Comparison of ENCODE assay signal across 8 cellular contexts in genomic region chr3:142578309-142579223, GRCh38. TPM values are rescaled to one million over a fixed set of nuclear protein-coding genes. Genes with fewer than 3 reads are reported as not detected.
DNase-seq lines count a peak whose midpoint lies in the region; ATAC-seq and TF ChIP-seq lines count a peak whose summit lies in the region.

Gene ATR (minus strand): TSS chr3:142578733. CDS start chr3:142578704, 29 bp downstream.

- H3K4me3 Mint-ChIP-seq in type B pancreatic cell: peak within 1 kb of the TSS; percentile 99

- H3K27me3 ChIP-seq in adipocyte (replicated peaks; ENCODE audit: control insufficient read depth, insufficient read depth, low read length): no peaks in the 10 kb centered on the region
- no peaks in the 10 kb centered on the region for H3K27me3 ChIP-seq in cardiac muscle cell

- H3K4me3 ChIP-seq in GM12875 (ENCODE audit: low read depth, low read length) (peak within 1 kb of the TSS; percentile 98), adipocyte (ENCODE audit: low read length) (peak within 1 kb of the TSS; percentile 97), cardiac muscle cell (peak within 1 kb of the TSS; percentile 61)

- H3K4me1 ChIP-seq in adipocyte (ENCODE audit: control insufficient read depth, insufficient read depth, low read length) (peaks cover 30% of the 10 kb centered on the region), cardiac muscle cell (ENCODE audit: low read depth) (peaks cover 17% of the 10 kb centered on the region)

- H3K9ac ChIP-seq in adipocyte (ENCODE audit: low read length): peak within 1 kb of the TSS; percentile 94

- peak within 1 kb of the TSS; percentile 95 for H3K27ac Mint-ChIP-seq in type B pancreatic cell

- TF ChIP-seq CTCF in GM12875 (IDR thresholded peaks at IDR 0.05; ENCODE audit: borderline replicate concordance, insufficient read depth, low read depth, low read length) (no peak), cardiac muscle cell (IDR thresholded peaks at IDR 0.05; ENCODE audit: low read depth, low read length) (no peak), type B pancreatic cell (conservative IDR thresholded peaks at IDR 0.05) (no peak)

- H3K36me3 ChIP-seq in adipocyte (ENCODE audit: control insufficient read depth, insufficient read depth, low read length, severe bottlenecking) (no peaks in the 10 kb centered on the region), cardiac muscle cell (no peaks in the 10 kb centered on the region)

- peaks cover 10% of the 10 kb centered on the region for H3K27me3 Mint-ChIP-seq in type B pancreatic cell

- H3K9me3 ChIP-seq in adipocyte (ENCODE audit: control insufficient read depth, low read length): no peaks in the 10 kb centered on the region
- H3K9me3 ChIP-seq in cardiac muscle cell (ENCODE audit: low read depth): no peaks in the 10 kb centered on the region

- DNase-seq in NCI-H1436 (lab: John Stamatoyannopoulos, UW) (peak; percentile 97), T follicular helper cell (ENCODE audit: low read depth) (peak; percentile 90), adipocyte (ENCODE audit: low read depth) (peak; percentile 99), cardiac muscle cell (ENCODE audit: low read depth in 1 of 2, low spot score in 1 of 2) (peak; percentile 97 to 98), pons (ENCODE audit: low spot score) (peak; percentile 91), type B pancreatic cell (ENCODE audit: extremely low spot score, unreplicated experiment) (peak; percentile 96)

- peak within 1 kb of the TSS; percentile 90 for H3K27ac ChIP-seq in cardiac muscle cell

- peak; percentile 98 for ATAC-seq in HG02798 (IDR thresholded peaks at IDR 0.05; ENCODE audit: poor library complexity, unreplicated experiment)

- H3K9me3 Mint-ChIP-seq in type B pancreatic cell: no peaks in the 10 kb centered on the region

- H3K36me3 Mint-ChIP-seq in type B pancreatic cell: peaks cover 3% of the 10 kb centered on the region

- H3K4me1 Mint-ChIP-seq in type B pancreatic cell (ENCODE audit: unreplicated experiment): peaks cover 14% of the 10 kb centered on the region

RNA-seq across cellular contexts. Expression of gene ATR, which starts in this region (rescaled TPM):
- total RNA-seq in cardiac muscle cell (11.2 and 15.7 TPM in 2 replicates), type B pancreatic cell (ENCODE audit: low replicate concordance) (22.1 and 30.0 TPM in 2 replicates)
- 5.0 and 10.6 TPM in 2 replicates for polyA plus RNA-seq in cardiac muscle cell

Comparison
In these comparisons a context has a peak if more than half of its experiments do, and no peak if none do; other contexts are left out.
1. Peak in every context shown above with its lines: DNase-seq, ATAC-seq, H3K4me3 ChIP-seq and H3K27ac ChIP-seq.